Comparison of ENCODE assay signal across 1 cellular context in the genomic region with DNA sequence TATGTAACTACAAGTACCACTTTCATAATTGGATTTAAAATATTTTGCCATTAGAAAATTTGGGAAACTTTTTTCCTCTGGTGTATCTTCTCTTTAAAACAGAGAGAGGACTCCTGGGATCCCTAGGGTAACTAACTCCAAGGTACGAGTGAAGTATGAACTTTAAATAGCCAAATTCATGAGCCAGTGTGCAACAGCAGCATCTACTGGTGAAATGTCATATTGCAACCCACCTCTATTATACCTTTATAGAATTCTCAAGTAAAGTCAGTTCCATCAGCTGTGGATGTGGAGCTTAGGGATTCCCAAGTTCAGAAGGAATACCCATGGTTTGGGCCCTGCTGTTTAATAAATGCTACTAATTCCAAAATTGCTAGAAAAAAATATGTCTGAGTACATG.
TF ChIP-seq lines count a peak whose summit lies in the region.

No MANE protein-coding gene starts in this region.

TF ChIP-seq in GM23338, 12 proteins besides CTCF, POLR2A, EP300 and RAD21 (continued from another document):
- TF ChIP-seq ZNF462 (CRISPR knock-in tag; IDR thresholded peaks at IDR 0.05) (no peak), STAT1 (IDR thresholded peaks at IDR 0.05; ENCODE audit: unreplicated experiment) (no peak), EZH2 (IDR thresholded peaks at IDR 0.05; ENCODE audit: low read depth, unreplicated experiment) (no peak), CREB1 (CRISPR knock-in tag; IDR thresholded peaks at IDR 0.05; ENCODE audit: low read depth) (no peak), POLR2AphosphoS5 (IDR thresholded peaks at IDR 0.05; ENCODE audit: low read depth) (no peak), ZNF114 (CRISPR knock-in tag; IDR thresholded peaks at IDR 0.05) (no peak), ZNF331 (CRISPR knock-in tag; IDR thresholded peaks at IDR 0.05; ENCODE audit: low read depth) (no peak), JUNB (IDR thresholded peaks at IDR 0.05; ENCODE audit: unreplicated experiment) (no peak)
- TF ChIP-seq, protein P1, sequence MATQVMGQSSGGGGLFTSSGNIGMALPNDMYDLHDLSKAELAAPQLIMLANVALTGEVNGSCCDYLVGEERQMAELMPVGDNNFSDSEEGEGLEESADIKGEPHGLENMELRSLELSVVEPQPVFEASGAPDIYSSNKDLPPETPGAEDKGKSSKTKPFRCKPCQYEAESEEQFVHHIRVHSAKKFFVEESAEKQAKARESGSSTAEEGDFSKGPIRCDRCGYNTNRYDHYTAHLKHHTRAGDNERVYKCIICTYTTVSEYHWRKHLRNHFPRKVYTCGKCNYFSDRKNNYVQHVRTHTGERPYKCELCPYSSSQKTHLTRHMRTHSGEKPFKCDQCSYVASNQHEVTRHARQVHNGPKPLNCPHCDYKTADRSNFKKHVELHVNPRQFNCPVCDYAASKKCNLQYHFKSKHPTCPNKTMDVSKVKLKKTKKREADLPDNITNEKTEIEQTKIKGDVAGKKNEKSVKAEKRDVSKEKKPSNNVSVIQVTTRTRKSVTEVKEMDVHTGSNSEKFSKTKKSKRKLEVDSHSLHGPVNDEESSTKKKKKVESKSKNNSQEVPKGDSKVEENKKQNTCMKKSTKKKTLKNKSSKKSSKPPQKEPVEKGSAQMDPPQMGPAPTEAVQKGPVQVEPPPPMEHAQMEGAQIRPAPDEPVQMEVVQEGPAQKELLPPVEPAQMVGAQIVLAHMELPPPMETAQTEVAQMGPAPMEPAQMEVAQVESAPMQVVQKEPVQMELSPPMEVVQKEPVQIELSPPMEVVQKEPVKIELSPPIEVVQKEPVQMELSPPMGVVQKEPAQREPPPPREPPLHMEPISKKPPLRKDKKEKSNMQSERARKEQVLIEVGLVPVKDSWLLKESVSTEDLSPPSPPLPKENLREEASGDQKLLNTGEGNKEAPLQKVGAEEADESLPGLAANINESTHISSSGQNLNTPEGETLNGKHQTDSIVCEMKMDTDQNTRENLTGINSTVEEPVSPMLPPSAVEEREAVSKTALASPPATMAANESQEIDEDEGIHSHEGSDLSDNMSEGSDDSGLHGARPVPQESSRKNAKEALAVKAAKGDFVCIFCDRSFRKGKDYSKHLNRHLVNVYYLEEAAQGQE (IDR thresholded peaks at IDR 0.05; ENCODE audit: unreplicated experiment), result no peak
